1 cellular context compared by ENCODE assay signal in genomic region chr2:44273076-44273475, GRCh38.
TF ChIP-seq lines count a peak whose summit lies in the region.

No MANE protein-coding gene starts in this region.

TF ChIP-seq in K562, 482 proteins besides CTCF, POLR2A, EP300 and RAD21 (continued from another document):
- TF ChIP-seq PBX2 (CRISPR knock-in tag; IDR thresholded peaks at IDR 0.05; ENCODE audit: low read depth), result no peak
- TF ChIP-seq PBX2 (tag; conservative IDR thresholded peaks at IDR 0.05; ENCODE audit: low read depth), result peak; percentile 72
- TF ChIP-seq NFIX (CRISPR knock-in tag; IDR thresholded peaks at IDR 0.05; ENCODE audit: low read depth), result no peak
- TF ChIP-seq CTBP1 (IDR thresholded peaks at IDR 0.05; ENCODE audit: borderline replicate concordance), result no peak
- no peak for TF ChIP-seq SPI1 (IDR thresholded peaks at IDR 0.05; ENCODE audit: borderline replicate concordance, low read depth, low read length)
- TF ChIP-seq SNIP1 (IDR thresholded peaks at IDR 0.05; ENCODE audit: low read depth), result no peak
- TF ChIP-seq SFPQ (IDR thresholded peaks at IDR 0.05; ENCODE audit: low read depth, low read length), result no peak
- no peak for TF ChIP-seq ETS1 (conservative IDR thresholded peaks at IDR 0.05; ENCODE audit: control insufficient read depth, low read depth, low read length)
- TF ChIP-seq FOXK1 (CRISPR knock-in tag; IDR thresholded peaks at IDR 0.05; ENCODE audit: borderline replicate concordance), result no peak
- TF ChIP-seq ZNF511 (CRISPR knock-in tag; IDR thresholded peaks at IDR 0.05), result no peak
